9 cellular contexts compared by ENCODE assay signal in genomic region chr19:40804783-40805242, GRCh38. TPM values are rescaled to one million over a fixed set of nuclear protein-coding genes. Genes with fewer than 3 reads are reported as not detected.
DNase-seq lines count a peak whose midpoint lies in the region; ATAC-seq, FAIRE-seq and TF ChIP-seq lines count a peak whose summit lies in the region.
"Had no signal": no experiment of that assay in that cellular context is flagged by ENCODE, and none has a peak within 500 bp of the region (broad histone marks: within the 10 kb centered on the region; RNA-seq: fewer than 3 reads in every experiment).

No MANE protein-coding gene starts in this region.

- no peak for TF ChIP-seq EP300 in HepG2 (IDR thresholded peaks at IDR 0.05; ENCODE audit: low read depth in 2 of 2, low read length in 2 of 2)
- TF ChIP-seq EP300 in HepG2 (CRISPR knock-in tag; IDR thresholded peaks at IDR 0.05; ENCODE audit: borderline replicate concordance), result no peak

- no peaks in the 10 kb centered on the region for H3K27me3 ChIP-seq in ascending aorta
- no peaks in the 10 kb centered on the region; a peak in 1 of 5 replicates for H3K27me3 ChIP-seq in HepG2 (ENCODE audit: control insufficient read depth in 1 of 2, insufficient read depth in 2 of 2, low read length in 2 of 2)
- no peaks in the 10 kb centered on the region for H3K27me3 ChIP-seq in thyroid gland

- ATAC-seq in HepG2 (no peak), HG02973 (IDR thresholded peaks at IDR 0.05; ENCODE audit: unreplicated experiment) (no peak)

- 92% methylated on average over 4 of the region's 7 CpGs for WGBS in HepG2 (ENCODE audit: low lambda C conversion rate)
- 32 to 44% methylated on average over 6 to 7 of the region's 7 CpGs for WGBS in thyroid gland, 2 donors

- H3K27ac ChIP-seq in ascending aorta (peak overlapping the region; percentile 53 to 90), HepG2 (ENCODE audit: extremely low read length, insufficient read depth, low read length) (peak overlapping the region; percentile 48), thyroid gland (peak overlapping the region; percentile 37 to 85 (median 79))

- peaks cover 21 to 40% of the 10 kb centered on the region in 2 donors for H3K36me3 ChIP-seq in ascending aorta
- peaks cover 16 to 31% of the 10 kb centered on the region in 2 experiments; a peak in 4 of 5 replicates for H3K36me3 ChIP-seq in HepG2 (replicated peaks in 1 of 2; ENCODE audit: control insufficient read depth in 1 of 2, insufficient read depth in 2 of 2, low read length in 2 of 2)
- H3K36me3 ChIP-seq in thyroid gland, result peaks cover 21 to 33% of the 10 kb centered on the region in 2 donors

- no peak for TF ChIP-seq POLR2A in HepG2 (IDR thresholded peaks at IDR 0.05; ENCODE audit: insufficient read depth in 1 of 2, low read depth in 2 of 2, low read length in 2 of 2)
- no peak for TF ChIP-seq POLR2A in thyroid gland (IDR thresholded peaks at IDR 0.05)

- no peak for TF ChIP-seq RAD21 in HepG2 (CRISPR knock-in tag; IDR thresholded peaks at IDR 0.05)

- H3K4me1 Mint-ChIP-seq in activated CD4-positive, alpha-beta T cell treated with anti-CD3 and anti-CD28 coated beads, Interleukin-2, amount 10 ng/mL, durations not matched to agents 7 days and 5 days, result peaks cover 86% of the 10 kb centered on the region

- DNase-seq in activated CD4-positive, alpha-beta T cell treated with anti-CD3 and anti-CD28 coated beads, Interleukin-2, amount 10 ng/mL, durations not matched to agents 7 days and 5 days, result no peak
- DNase-seq in activated CD4-positive, alpha-beta T cell treated with anti-CD3 and anti-CD28 coated beads for 48 hours, result no peak
- no peak for DNase-seq in ascending aorta (ENCODE audit: low spot score in 2 of 2)
- no peak for DNase-seq in HepG2 (ENCODE audit: low spot score)
- no peak for DNase-seq in thyroid gland
- DNase-seq in kidney glomerular epithelial cell (lab: John Stamatoyannopoulos, UW), result no peak
- DNase-seq in SW480 (ENCODE audit: low spot score), result no peak
- DNase-seq: NCI-H1417 had no signal

- TF ChIP-seq CTCF in ascending aorta (IDR thresholded peaks at IDR 0.05) (no peak), HepG2 (CRISPR knock-in tag; IDR thresholded peaks at IDR 0.05) (peak; percentile 31), thyroid gland (IDR thresholded peaks at IDR 0.05) (no peak)

- H3K4me3 ChIP-seq in ascending aorta (no peak overlapping the region), HepG2 (replicated peaks in 1 of 3; ENCODE audit: insufficient read depth in 1 of 3, low read depth in 2 of 3, low read length in 3 of 3) (no peak overlapping the region), thyroid gland (replicated peaks in 1 of 3) (no peak overlapping the region)

- H3K4me1 ChIP-seq in ascending aorta (peaks cover 40 to 63% of the 10 kb centered on the region in 2 donors), HepG2 (ENCODE audit: insufficient read depth, low read length) (peaks cover 53% of the 10 kb centered on the region), thyroid gland (peaks cover 58 to 93% of the 10 kb centered on the region in 2 donors)

- no peak overlapping the region for H3K4me2 ChIP-seq in HepG2 (ENCODE audit: low read depth, low read length)

- intact Hi-C loops in ascending aorta (cut with DNase I), result no loop called here
- intact Hi-C loops in HepG2 (cut with micrococcal nuclease; ENCODE audit: unreplicated experiment), result loop anchor here (5.0 kb wide), 2 partner anchors 88 to 143 kb away; partner anchors contain the start of genes COQ8B and ITPKC
- intact Hi-C loops in thyroid gland (cut with DNase I), result loop anchor here (5.0 kb wide), 1 partner anchor 53 kb away; the partner anchor contains the start of genes ACTMAP and SNRPA

- no peaks in the 10 kb centered on the region for H3K9me3 Mint-ChIP-seq in activated CD4-positive, alpha-beta T cell treated with anti-CD3 and anti-CD28 coated beads, Interleukin-2, amount 10 ng/mL, durations not matched to agents 7 days and 5 days

- CTCF ChIA-PET in activated CD4-positive, alpha-beta T cell treated with anti-CD3 and anti-CD28 coated beads, Interleukin-2, amount 10 ng/mL, durations not matched to agents 7 days and 5 days (lab: Charles Lee), result interaction anchor here (0.7 to 4.3 kb wide), 8 partner anchors 8 to 141 kb away, joined by 3 to 26 read pairs (median 12); partner anchors contain the start of gene RAB4B
- CTCF ChIA-PET in HepG2 (lab: Yijun Ruan, JAX; ENCODE audit: low intra/inter-chr PET ratio, low total read pairs), result no interaction called here

- peaks cover 11% of the 10 kb centered on the region; the same call in 1 of the 2 replicates for H4K20me1 ChIP-seq in HepG2 (ENCODE audit: insufficient read depth, low read length)

- no peaks in the 10 kb centered on the region for H3K27me3 Mint-ChIP-seq in activated CD4-positive, alpha-beta T cell treated with anti-CD3 and anti-CD28 coated beads, Interleukin-2, amount 10 ng/mL, durations not matched to agents 7 days and 5 days

- in situ Hi-C loops in HepG2 (cut with HindIII; ENCODE audit: extremely low pct_ligation_motif_present, low pct_unique_long_range_greater_than_20kb), result loop anchor here (5.0 kb wide), 2 partner anchors 53 to 143 kb away; partner anchors contain the start of genes ACTMAP and SNRPA

- no peaks in the 10 kb centered on the region for H3K9me3 ChIP-seq in ascending aorta
- H3K9me3 ChIP-seq in HepG2 (ENCODE audit: low read length), result no peaks in the 10 kb centered on the region
- no peaks in the 10 kb centered on the region for H3K9me3 ChIP-seq in thyroid gland

- peak overlapping the region; percentile 95 for H3K4me3 Mint-ChIP-seq in activated CD4-positive, alpha-beta T cell treated with anti-CD3 and anti-CD28 coated beads, Interleukin-2, amount 10 ng/mL, durations not matched to agents 7 days and 5 days

- no peak overlapping the region for H2AFZ ChIP-seq in HepG2 (ENCODE audit: low read length)

- peaks cover 29% of the 10 kb centered on the region for H3K79me2 ChIP-seq in HepG2 (ENCODE audit: insufficient read depth, low read length)

- peaks cover 87% of the 10 kb centered on the region for H3K36me3 Mint-ChIP-seq in activated CD4-positive, alpha-beta T cell treated with anti-CD3 and anti-CD28 coated beads, Interleukin-2, amount 10 ng/mL, durations not matched to agents 7 days and 5 days (ENCODE audit: low read depth)

- no peak for FAIRE-seq in HepG2 (lab: Jason Lieb, UNC)

- POLR2A ChIA-PET in activated CD4-positive, alpha-beta T cell treated with anti-CD3 and anti-CD28 coated beads, Interleukin-2, amount 10 ng/mL, durations not matched to agents 7 days and 5 days (lab: Charles Lee), result interaction anchor here (0.6 kb wide), 1 partner anchor 95 kb away, joined by 3 read pairs; no protein-coding TSS in a partner anchor
- POLR2A ChIA-PET in HepG2 (lab: Yijun Ruan, JAX), result interaction anchor here (2.0 to 5.0 kb wide), 2 partner anchors 27 to 54 kb away, joined by 10 to 28 read pairs; partner anchors contain the start of genes ACTMAP, RAB4B and SNRPA

- no TSS peak for BruUV-seq in HepG2 (replicated peaks; lab: Mats Ljungman, UMichigan)

- no peak overlapping the region for H3K9ac ChIP-seq in HepG2 (ENCODE audit: insufficient read depth, low read depth, low read length)

- peak overlapping the region; percentile 88 for H3K27ac Mint-ChIP-seq in activated CD4-positive, alpha-beta T cell treated with anti-CD3 and anti-CD28 coated beads, Interleukin-2, amount 10 ng/mL, durations not matched to agents 7 days and 5 days

RNA-seq across cellular contexts. Expression of gene EGLN2, which starts 5.8 kb away (rescaled TPM):
- 100 to 1,000 TPM; 124 to 126 TPM for total RNA-seq in activated CD4-positive, alpha-beta T cell treated with anti-CD3 and anti-CD28 coated beads, Interleukin-2, amount 10 ng/mL, durations not matched to agents 7 days and 5 days
- total RNA-seq in ascending aorta (149 TPM), HepG2 (2016; rRNA removed; fragmentation: Illumina TruSeq; extraction: Trizol) (32.4 and 40.8 TPM in 2 replicates), thyroid gland (100 to 1,000 TPM in 2 of 4 donors, 10 to 100 TPM in 2; 94.2 to 120 (median 105) TPM)
- total RNA-seq in HepG2 (2016; cell fraction: cytosol; rRNA removed; fragmentation: Illumina TruSeq; extraction: Trizol; ENCODE audit: low read depth), result 19.0 and 19.4 TPM in 2 replicates
- total RNA-seq in HepG2 (2016; cell fraction: insoluble cytoplasmic fraction; rRNA removed; fragmentation: Illumina TruSeq; extraction: Trizol), result 37.6 and 41.3 TPM in 2 replicates
- total RNA-seq in HepG2 (2016; cell fraction: membrane; rRNA removed; fragmentation: Illumina TruSeq; extraction: Trizol), result 39.4 and 40.9 TPM in 2 replicates
- 27.3 and 29.2 TPM in 2 replicates for total RNA-seq in HepG2 (2016; cell fraction: nucleus; rRNA removed; fragmentation: Illumina TruSeq; extraction: Trizol)
- polyA plus RNA-seq in HepG2 (2011; rRNA removed), result 16.5 and 25.4 TPM in 2 replicates
- polyA plus RNA-seq in HepG2 (2011; cell fraction: cytosol; rRNA removed), result 16.4 and 23.8 TPM in 2 replicates
- 38.7 and 44.6 TPM in 2 replicates for polyA plus RNA-seq in HepG2 (2011; cell fraction: nucleus; rRNA removed)
- polyA plus RNA-seq in HepG2 (2012), result 14.0 and 22.0 TPM in 2 replicates
- polyA plus RNA-seq in HepG2 (2016; cell fraction: cytosol; fragmentation: Illumina TruSeq; extraction: Trizol; ENCODE audit: low read depth), result 13.6 and 14.2 TPM in 2 replicates
- 31.3 and 33.0 TPM in 2 replicates for polyA plus RNA-seq in HepG2 (2016; cell fraction: insoluble cytoplasmic fraction; fragmentation: Illumina TruSeq; extraction: Trizol; ENCODE audit: low read depth)
- polyA plus RNA-seq in HepG2 (2016; cell fraction: membrane; fragmentation: Illumina TruSeq; extraction: Trizol; ENCODE audit: low read depth), result 24.9 and 27.6 TPM in 2 replicates
- 40.6 and 43.6 TPM in 2 replicates for polyA plus RNA-seq in HepG2 (2016; cell fraction: nucleus; fragmentation: Illumina TruSeq; extraction: Trizol; ENCODE audit: insufficient read depth, low read depth)
- 38.0 and 66.8 TPM in 2 replicates for polyA minus RNA-seq in HepG2 (2011; rRNA and poly(A)+ RNA removed; ENCODE audit: low replicate concordance)
- 9.9 and 12.8 TPM in 2 replicates for polyA minus RNA-seq in HepG2 (2011; cell fraction: cytosol; rRNA and poly(A)+ RNA removed)
- 16.5 and 19.2 TPM in 2 replicates for polyA minus RNA-seq in HepG2 (2011; cell fraction: nucleus; rRNA and poly(A)+ RNA removed)

RNA-seq across cellular contexts. Expression of gene RAB4B, which starts 26.8 kb away (rescaled TPM):
- total RNA-seq in activated CD4-positive, alpha-beta T cell treated with anti-CD3 and anti-CD28 coated beads, Interleukin-2, amount 10 ng/mL, durations not matched to agents 7 days and 5 days, result 10 to 100 TPM; 52.8 to 54.7 TPM
- 56.8 TPM for total RNA-seq in ascending aorta
- 2.2 and 3.3 TPM in 2 replicates for total RNA-seq in HepG2 (2016; rRNA removed; fragmentation: Illumina TruSeq; extraction: Trizol)
- total RNA-seq in HepG2 (2016; cell fraction: cytosol; rRNA removed; fragmentation: Illumina TruSeq; extraction: Trizol; ENCODE audit: low read depth), result 1.3 and 2.3 TPM in 2 replicates
- 2.1 and 3.5 TPM in 2 replicates for total RNA-seq in HepG2 (2016; cell fraction: insoluble cytoplasmic fraction; rRNA removed; fragmentation: Illumina TruSeq; extraction: Trizol)
- total RNA-seq in HepG2 (2016; cell fraction: membrane; rRNA removed; fragmentation: Illumina TruSeq; extraction: Trizol), result 2.2 and 2.4 TPM in 2 replicates
- total RNA-seq in HepG2 (2016; cell fraction: nucleus; rRNA removed; fragmentation: Illumina TruSeq; extraction: Trizol), result 3.3 and 4.5 TPM in 2 replicates
- polyA plus RNA-seq in HepG2 (2011; rRNA removed), result 5.4 and 6.1 TPM in 2 replicates
- 8.5 and 11.8 TPM in 2 replicates for polyA plus RNA-seq in HepG2 (2011; cell fraction: cytosol; rRNA removed)
- 11.9 and 12.0 TPM in 2 replicates for polyA plus RNA-seq in HepG2 (2011; cell fraction: nucleus; rRNA removed)
- 4.2 and 5.6 TPM in 2 replicates for polyA plus RNA-seq in HepG2 (2012)
- polyA plus RNA-seq in HepG2 (2016; cell fraction: cytosol; fragmentation: Illumina TruSeq; extraction: Trizol; ENCODE audit: low read depth), result 3.1 and 4.5 TPM in 2 replicates
- polyA plus RNA-seq in HepG2 (2016; cell fraction: insoluble cytoplasmic fraction; fragmentation: Illumina TruSeq; extraction: Trizol; ENCODE audit: low read depth), result 3.4 and 4.4 TPM in 2 replicates
- 3.8 and 3.9 TPM in 2 replicates for polyA plus RNA-seq in HepG2 (2016; cell fraction: membrane; fragmentation: Illumina TruSeq; extraction: Trizol; ENCODE audit: low read depth)
- 13.8 and 16.0 TPM in 2 replicates for polyA plus RNA-seq in HepG2 (2016; cell fraction: nucleus; fragmentation: Illumina TruSeq; extraction: Trizol; ENCODE audit: insufficient read depth, low read depth)
- polyA minus RNA-seq in HepG2 (2011; rRNA and poly(A)+ RNA removed; ENCODE audit: low replicate concordance), result 2.7 and 3.9 TPM in 2 replicates
- 1.9 and 3.3 TPM in 2 replicates for polyA minus RNA-seq in HepG2 (2011; cell fraction: cytosol; rRNA and poly(A)+ RNA removed)
- polyA minus RNA-seq in HepG2 (2011; cell fraction: nucleus; rRNA and poly(A)+ RNA removed), result 1.9 and 2.2 TPM in 2 replicates
- total RNA-seq in thyroid gland, result 10 to 100 TPM; 21.5 to 56.6 (median 31.5) TPM

RNA-seq across cellular contexts. Expression of gene MIA, which starts 29.5 kb away (rescaled TPM):
- under 1 TPM in 1 of 2 experiments, not detected in 1; 0.89 TPM for total RNA-seq in activated CD4-positive, alpha-beta T cell treated with anti-CD3 and anti-CD28 coated beads, Interleukin-2, amount 10 ng/mL, durations not matched to agents 7 days and 5 days
- not detected for total RNA-seq in ascending aorta
- total RNA-seq in HepG2 (2016; rRNA removed; fragmentation: Illumina TruSeq; extraction: Trizol), result not detected in 2 replicates
- total RNA-seq in HepG2 (2016; cell fraction: cytosol; rRNA removed; fragmentation: Illumina TruSeq; extraction: Trizol; ENCODE audit: low read depth), result not detected in 2 replicates
- total RNA-seq in HepG2 (2016; cell fraction: insoluble cytoplasmic fraction; rRNA removed; fragmentation: Illumina TruSeq; extraction: Trizol), result not detected in 2 replicates
- total RNA-seq in HepG2 (2016; cell fraction: membrane; rRNA removed; fragmentation: Illumina TruSeq; extraction: Trizol), result not detected in 2 replicates
- not detected in 2 replicates for total RNA-seq in HepG2 (2016; cell fraction: nucleus; rRNA removed; fragmentation: Illumina TruSeq; extraction: Trizol)
- 0.61 and 2.5 TPM in 2 replicates for polyA plus RNA-seq in HepG2 (2011; rRNA removed)
- 0.25 TPM in 1 of 2 replicates, not detected in the other for polyA plus RNA-seq in HepG2 (2011; cell fraction: cytosol; rRNA removed)
- polyA plus RNA-seq in HepG2 (2011; cell fraction: nucleus; rRNA removed), result 1.1 and 5.8 TPM in 2 replicates
- 1.5 and 1.6 TPM in 2 replicates for polyA plus RNA-seq in HepG2 (2012)
- not detected in 2 replicates for polyA plus RNA-seq in HepG2 (2016; cell fraction: cytosol; fragmentation: Illumina TruSeq; extraction: Trizol; ENCODE audit: low read depth)
- not detected in 2 replicates for polyA plus RNA-seq in HepG2 (2016; cell fraction: insoluble cytoplasmic fraction; fragmentation: Illumina TruSeq; extraction: Trizol; ENCODE audit: low read depth)
- polyA plus RNA-seq in HepG2 (2016; cell fraction: membrane; fragmentation: Illumina TruSeq; extraction: Trizol; ENCODE audit: low read depth), result not detected in 2 replicates
- not detected in 2 replicates for polyA plus RNA-seq in HepG2 (2016; cell fraction: nucleus; fragmentation: Illumina TruSeq; extraction: Trizol; ENCODE audit: insufficient read depth, low read depth)
- 1.6 TPM in 1 of 2 replicates, not detected in the other for polyA minus RNA-seq in HepG2 (2011; rRNA and poly(A)+ RNA removed; ENCODE audit: low replicate concordance)
- not detected in 2 replicates for polyA minus RNA-seq in HepG2 (2011; cell fraction: cytosol; rRNA and poly(A)+ RNA removed)
- polyA minus RNA-seq in HepG2 (2011; cell fraction: nucleus; rRNA and poly(A)+ RNA removed), result 1.7 and 4.5 TPM in 2 replicates
- total RNA-seq in thyroid gland, result not detected

RNA-seq across cellular contexts. Expression of gene CYP2A6, which starts 45.4 kb away (rescaled TPM):
- total RNA-seq in activated CD4-positive, alpha-beta T cell treated with anti-CD3 and anti-CD28 coated beads, Interleukin-2, amount 10 ng/mL, durations not matched to agents 7 days and 5 days, result not detected
- total RNA-seq in ascending aorta (not detected), HepG2 (2016; rRNA removed; fragmentation: Illumina TruSeq; extraction: Trizol) (not detected in 2 replicates), thyroid gland (not detected)
- total RNA-seq in HepG2 (2016; cell fraction: cytosol; rRNA removed; fragmentation: Illumina TruSeq; extraction: Trizol; ENCODE audit: low read depth), result not detected in 2 replicates
- total RNA-seq in HepG2 (2016; cell fraction: insoluble cytoplasmic fraction; rRNA removed; fragmentation: Illumina TruSeq; extraction: Trizol), result not detected in 2 replicates
- not detected in 2 replicates for total RNA-seq in HepG2 (2016; cell fraction: membrane; rRNA removed; fragmentation: Illumina TruSeq; extraction: Trizol)
- total RNA-seq in HepG2 (2016; cell fraction: nucleus; rRNA removed; fragmentation: Illumina TruSeq; extraction: Trizol), result not detected in 2 replicates
- polyA plus RNA-seq in HepG2 (2011; rRNA removed), result not detected in 2 replicates
- polyA plus RNA-seq in HepG2 (2011; cell fraction: cytosol; rRNA removed), result not detected in 2 replicates
- not detected in 2 replicates for polyA plus RNA-seq in HepG2 (2011; cell fraction: nucleus; rRNA removed)
- not detected in 2 replicates for polyA plus RNA-seq in HepG2 (2012)
- not detected in 2 replicates for polyA plus RNA-seq in HepG2 (2016; cell fraction: cytosol; fragmentation: Illumina TruSeq; extraction: Trizol; ENCODE audit: low read depth)
- not detected in 2 replicates for polyA plus RNA-seq in HepG2 (2016; cell fraction: insoluble cytoplasmic fraction; fragmentation: Illumina TruSeq; extraction: Trizol; ENCODE audit: low read depth)
- not detected in 2 replicates for polyA plus RNA-seq in HepG2 (2016; cell fraction: membrane; fragmentation: Illumina TruSeq; extraction: Trizol; ENCODE audit: low read depth)
- not detected in 2 replicates for polyA plus RNA-seq in HepG2 (2016; cell fraction: nucleus; fragmentation: Illumina TruSeq; extraction: Trizol; ENCODE audit: insufficient read depth, low read depth)
- polyA minus RNA-seq in HepG2 (2011; rRNA and poly(A)+ RNA removed; ENCODE audit: low replicate concordance), result 0.21 TPM in 1 of 2 replicates, not detected in the other
- polyA minus RNA-seq in HepG2 (2011; cell fraction: cytosol; rRNA and poly(A)+ RNA removed), result not detected in 2 replicates
- polyA minus RNA-seq in HepG2 (2011; cell fraction: nucleus; rRNA and poly(A)+ RNA removed), result not detected in 2 replicates

RNA-seq across cellular contexts. Expression of gene SNRPA, which starts 53.8 kb away (rescaled TPM):
- total RNA-seq in activated CD4-positive, alpha-beta T cell treated with anti-CD3 and anti-CD28 coated beads, Interleukin-2, amount 10 ng/mL, durations not matched to agents 7 days and 5 days, result 100 to 1,000 TPM; 149 to 182 TPM
- total RNA-seq in ascending aorta (154 TPM), HepG2 (2016; rRNA removed; fragmentation: Illumina TruSeq; extraction: Trizol) (55.6 and 59.6 TPM in 2 replicates), thyroid gland (10 to 100 TPM; 38.2 to 80.5 (median 55.1) TPM)
- 30.9 and 37.5 TPM in 2 replicates for total RNA-seq in HepG2 (2016; cell fraction: cytosol; rRNA removed; fragmentation: Illumina TruSeq; extraction: Trizol; ENCODE audit: low read depth)
- 43.3 and 60.9 TPM in 2 replicates for total RNA-seq in HepG2 (2016; cell fraction: insoluble cytoplasmic fraction; rRNA removed; fragmentation: Illumina TruSeq; extraction: Trizol)
- total RNA-seq in HepG2 (2016; cell fraction: membrane; rRNA removed; fragmentation: Illumina TruSeq; extraction: Trizol), result 30.2 and 35.2 TPM in 2 replicates
- total RNA-seq in HepG2 (2016; cell fraction: nucleus; rRNA removed; fragmentation: Illumina TruSeq; extraction: Trizol), result 40.9 and 42.9 TPM in 2 replicates
- polyA plus RNA-seq in HepG2 (2011; rRNA removed), result 111 and 162 TPM in 2 replicates
- polyA plus RNA-seq in HepG2 (2011; cell fraction: cytosol; rRNA removed), result 36.8 and 67.8 TPM in 2 replicates
- 112 and 136 TPM in 2 replicates for polyA plus RNA-seq in HepG2 (2011; cell fraction: nucleus; rRNA removed)
- polyA plus RNA-seq in HepG2 (2012), result 55.3 and 58.7 TPM in 2 replicates
- polyA plus RNA-seq in HepG2 (2016; cell fraction: cytosol; fragmentation: Illumina TruSeq; extraction: Trizol; ENCODE audit: low read depth), result 31.4 and 37.9 TPM in 2 replicates
- polyA plus RNA-seq in HepG2 (2016; cell fraction: insoluble cytoplasmic fraction; fragmentation: Illumina TruSeq; extraction: Trizol; ENCODE audit: low read depth), result 87.1 and 104 TPM in 2 replicates
- 41.6 and 53.2 TPM in 2 replicates for polyA plus RNA-seq in HepG2 (2016; cell fraction: membrane; fragmentation: Illumina TruSeq; extraction: Trizol; ENCODE audit: low read depth)
- polyA plus RNA-seq in HepG2 (2016; cell fraction: nucleus; fragmentation: Illumina TruSeq; extraction: Trizol; ENCODE audit: insufficient read depth, low read depth), result 106 and 112 TPM in 2 replicates
- 182 and 255 TPM in 2 replicates for polyA minus RNA-seq in HepG2 (2011; rRNA and poly(A)+ RNA removed; ENCODE audit: low replicate concordance)
- polyA minus RNA-seq in HepG2 (2011; cell fraction: cytosol; rRNA and poly(A)+ RNA removed), result 80.0 and 106 TPM in 2 replicates
- polyA minus RNA-seq in HepG2 (2011; cell fraction: nucleus; rRNA and poly(A)+ RNA removed), result 49.1 and 73.4 TPM in 2 replicates
